In genomic region chr10:49596493-49596809, GRCh38 we compare ENCODE assay signal across 2 cellular contexts.
TF ChIP-seq lines count a peak whose summit lies in the region.

No MANE protein-coding gene starts in this region.

TF ChIP-seq in GM23338, 12 proteins besides CTCF, POLR2A, EP300 and RAD21:
- TF ChIP-seq STAT1 (IDR thresholded peaks at IDR 0.05; ENCODE audit: unreplicated experiment), result no peak
- no peak for TF ChIP-seq ETS1 (IDR thresholded peaks at IDR 0.05)
- no peak for TF ChIP-seq EZH2phosphoT487 (IDR thresholded peaks at IDR 0.05; ENCODE audit: unreplicated experiment)
- TF ChIP-seq JUNB (IDR thresholded peaks at IDR 0.05; ENCODE audit: unreplicated experiment), result no peak
- TF ChIP-seq ZNF331 (CRISPR knock-in tag; IDR thresholded peaks at IDR 0.05; ENCODE audit: low read depth), result no peak
- no peak for TF ChIP-seq ZNF114 (CRISPR knock-in tag; IDR thresholded peaks at IDR 0.05)
- no peak for TF ChIP-seq NANOG (IDR thresholded peaks at IDR 0.05; ENCODE audit: borderline replicate concordance)

TF ChIP-seq in H1, 55 proteins besides CTCF, POLR2A, EP300 and RAD21:
- TF ChIP-seq CHD1 (IDR thresholded peaks at IDR 0.05; ENCODE audit: low read depth, low read length), result no peak
- TF ChIP-seq EZH2 (IDR thresholded peaks at IDR 0.05; ENCODE audit: low read depth, low read length, severe bottlenecking), result peak; percentile 12
- no peak for TF ChIP-seq KDM1A (IDR thresholded peaks at IDR 0.05; ENCODE audit: borderline replicate concordance, low read length)
